In the genomic region with DNA sequence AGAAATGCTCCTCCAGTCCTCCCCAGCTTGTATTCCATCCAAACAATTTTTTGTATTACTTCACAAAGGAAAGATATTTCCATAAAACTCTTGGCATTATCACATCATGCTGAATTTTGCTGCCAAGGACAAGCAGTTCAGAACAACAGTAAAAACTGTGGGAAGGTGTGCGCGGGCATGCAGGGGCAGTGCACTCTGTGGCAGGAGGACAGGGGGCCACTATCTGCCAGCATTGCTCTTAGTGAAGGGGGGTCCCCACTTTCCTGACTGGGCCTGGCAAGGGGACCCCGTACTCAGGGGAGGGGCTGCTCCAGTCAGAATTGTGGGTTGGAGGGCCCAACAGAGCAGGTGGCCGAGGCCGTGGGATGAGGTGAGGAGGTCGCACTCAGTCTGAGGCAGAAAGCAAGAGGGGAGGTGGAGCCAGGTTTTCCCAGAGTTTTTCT, we compare ENCODE assay signal across 1 cellular context.
TF ChIP-seq lines count a peak whose summit lies in the region.

No MANE protein-coding gene starts in this region.

TF ChIP-seq in GM23338, 12 proteins besides CTCF, POLR2A, EP300 and RAD21 (continued from another document):
- TF ChIP-seq, protein P1, sequence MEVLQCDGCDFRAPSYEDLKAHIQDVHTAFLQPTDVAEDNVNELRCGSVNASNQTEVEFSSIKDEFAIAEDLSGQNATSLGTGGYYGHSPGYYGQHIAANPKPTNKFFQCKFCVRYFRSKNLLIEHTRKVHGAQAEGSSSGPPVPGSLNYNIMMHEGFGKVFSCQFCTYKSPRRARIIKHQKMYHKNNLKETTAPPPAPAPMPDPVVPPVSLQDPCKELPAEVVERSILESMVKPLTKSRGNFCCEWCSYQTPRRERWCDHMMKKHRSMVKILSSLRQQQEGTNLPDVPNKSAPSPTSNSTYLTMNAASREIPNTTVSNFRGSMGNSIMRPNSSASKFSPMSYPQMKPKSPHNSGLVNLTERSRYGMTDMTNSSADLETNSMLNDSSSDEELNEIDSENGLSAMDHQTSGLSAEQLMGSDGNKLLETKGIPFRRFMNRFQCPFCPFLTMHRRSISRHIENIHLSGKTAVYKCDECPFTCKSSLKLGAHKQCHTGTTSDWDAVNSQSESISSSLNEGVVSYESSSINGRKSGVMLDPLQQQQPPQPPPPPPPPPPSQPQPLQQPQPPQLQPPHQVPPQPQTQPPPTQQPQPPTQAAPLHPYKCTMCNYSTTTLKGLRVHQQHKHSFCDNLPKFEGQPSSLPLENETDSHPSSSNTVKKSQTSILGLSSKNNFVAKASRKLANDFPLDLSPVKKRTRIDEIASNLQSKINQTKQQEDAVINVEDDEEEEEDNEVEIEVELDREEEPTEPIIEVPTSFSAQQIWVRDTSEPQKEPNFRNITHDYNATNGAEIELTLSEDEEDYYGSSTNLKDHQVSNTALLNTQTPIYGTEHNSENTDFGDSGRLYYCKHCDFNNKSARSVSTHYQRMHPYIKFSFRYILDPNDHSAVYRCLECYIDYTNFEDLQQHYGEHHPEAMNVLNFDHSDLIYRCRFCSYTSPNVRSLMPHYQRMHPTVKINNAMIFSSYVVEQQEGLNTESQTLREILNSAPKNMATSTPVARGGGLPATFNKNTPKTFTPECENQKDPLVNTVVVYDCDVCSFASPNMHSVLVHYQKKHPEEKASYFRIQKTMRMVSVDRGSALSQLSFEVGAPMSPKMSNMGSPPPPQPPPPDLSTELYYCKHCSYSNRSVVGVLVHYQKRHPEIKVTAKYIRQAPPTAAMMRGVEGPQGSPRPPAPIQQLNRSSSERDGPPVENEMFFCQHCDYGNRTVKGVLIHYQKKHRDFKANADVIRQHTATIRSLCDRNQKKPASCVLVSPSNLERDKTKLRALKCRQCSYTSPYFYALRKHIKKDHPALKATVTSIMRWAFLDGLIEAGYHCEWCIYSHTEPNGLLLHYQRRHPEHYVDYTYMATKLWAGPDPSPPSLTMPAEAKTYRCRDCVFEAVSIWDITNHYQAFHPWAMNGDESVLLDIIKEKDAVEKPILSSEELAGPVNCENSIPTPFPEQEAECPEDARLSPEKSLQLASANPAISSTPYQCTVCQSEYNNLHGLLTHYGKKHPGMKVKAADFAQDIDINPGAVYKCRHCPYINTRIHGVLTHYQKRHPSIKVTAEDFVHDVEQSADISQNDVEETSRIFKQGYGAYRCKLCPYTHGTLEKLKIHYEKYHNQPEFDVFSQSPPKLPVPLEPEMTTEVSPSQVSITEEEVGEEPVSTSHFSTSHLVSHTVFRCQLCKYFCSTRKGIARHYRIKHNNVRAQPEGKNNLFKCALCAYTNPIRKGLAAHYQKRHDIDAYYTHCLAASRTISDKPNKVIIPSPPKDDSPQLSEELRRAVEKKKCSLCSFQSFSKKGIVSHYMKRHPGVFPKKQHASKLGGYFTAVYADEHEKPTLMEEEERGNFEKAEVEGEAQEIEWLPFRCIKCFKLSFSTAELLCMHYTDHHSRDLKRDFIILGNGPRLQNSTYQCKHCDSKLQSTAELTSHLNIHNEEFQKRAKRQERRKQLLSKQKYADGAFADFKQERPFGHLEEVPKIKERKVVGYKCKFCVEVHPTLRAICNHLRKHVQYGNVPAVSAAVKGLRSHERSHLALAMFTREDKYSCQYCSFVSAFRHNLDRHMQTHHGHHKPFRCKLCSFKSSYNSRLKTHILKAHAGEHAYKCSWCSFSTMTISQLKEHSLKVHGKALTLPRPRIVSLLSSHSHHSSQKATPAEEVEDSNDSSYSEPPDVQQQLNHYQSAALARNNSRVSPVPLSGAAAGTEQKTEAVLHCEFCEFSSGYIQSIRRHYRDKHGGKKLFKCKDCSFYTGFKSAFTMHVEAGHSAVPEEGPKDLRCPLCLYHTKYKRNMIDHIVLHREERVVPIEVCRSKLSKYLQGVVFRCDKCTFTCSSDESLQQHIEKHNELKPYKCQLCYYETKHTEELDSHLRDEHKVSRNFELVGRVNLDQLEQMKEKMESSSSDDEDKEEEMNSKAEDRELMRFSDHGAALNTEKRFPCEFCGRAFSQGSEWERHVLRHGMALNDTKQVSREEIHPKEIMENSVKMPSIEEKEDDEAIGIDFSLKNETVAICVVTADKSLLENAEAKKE (CRISPR knock-in tag; IDR thresholded peaks at IDR 0.05), result no peak
- no peak for TF ChIP-seq EZH2 (IDR thresholded peaks at IDR 0.05; ENCODE audit: low read depth, unreplicated experiment)
- no peak for TF ChIP-seq ZNF331 (CRISPR knock-in tag; IDR thresholded peaks at IDR 0.05; ENCODE audit: low read depth)
- no peak for TF ChIP-seq JUNB (IDR thresholded peaks at IDR 0.05; ENCODE audit: unreplicated experiment)
- TF ChIP-seq CREB1 (CRISPR knock-in tag; IDR thresholded peaks at IDR 0.05; ENCODE audit: low read depth), result no peak
- no peak for TF ChIP-seq POLR2AphosphoS5 (IDR thresholded peaks at IDR 0.05; ENCODE audit: low read depth)
- TF ChIP-seq REST (IDR thresholded peaks at IDR 0.05; ENCODE audit: unreplicated experiment), result no peak
TF ChIP-seq in GM23338: peak in this region for 0.
